In genomic region chr7:155344270-155344617, GRCh38 we compare ENCODE assay signal across 8 cellular contexts. TPM values are rescaled to one million over a fixed set of nuclear protein-coding genes. Genes with fewer than 3 reads are reported as not detected.
DNase-seq lines count a peak whose midpoint lies in the region; ATAC-seq and FAIRE-seq lines count a peak whose summit lies in the region.

No MANE protein-coding gene starts in this region.

- peaks cover 24% of the 10 kb centered on the region for H3K27me3 Mint-ChIP-seq in T-helper 17 cell

- no peaks in the 10 kb centered on the region for H3K36me3 Mint-ChIP-seq in T-helper 17 cell (ENCODE audit: low read depth)

- no peak overlapping the region for H3K27ac Mint-ChIP-seq in T-helper 17 cell

- in situ Hi-C loops in G401 (cut with HindIII; ENCODE audit: low sequenced_read_pairs), result no loop called here

- intact Hi-C loops in sciatic nerve (cut with DNase I), result no loop called here

- no peaks in the 10 kb centered on the region for H3K9me3 ChIP-seq in T-helper 17 cell (ENCODE audit: control insufficient read depth, low read length, poor library complexity, severe bottlenecking)

- H3K4me3 Mint-ChIP-seq in T-helper 17 cell, result peak overlapping the region; percentile 61

- peaks cover 7% of the 10 kb centered on the region for H3K4me1 Mint-ChIP-seq in T-helper 17 cell

- peak; percentile 40 for ATAC-seq in HG02642 (IDR thresholded peaks at IDR 0.05; ENCODE audit: poor library complexity, unreplicated experiment)
- no peak for ATAC-seq in T-helper 17 cell
- peak; percentile 8 for ATAC-seq in sciatic nerve

- DNase-seq in GM19239 (ENCODE audit: insufficient read length, low spot score) (no peak), T-helper 17 cell (no peak), sciatic nerve (ENCODE audit: low spot score) (peak; percentile 55), hypothalamus (lab: John Stamatoyannopoulos, UW) (no peak), GM19240 (ENCODE audit: insufficient read length, low spot score) (no peak), G401 (ENCODE audit: low spot score) (no peak), HK-2 (ENCODE audit: unreplicated experiment) (no peak)

- FAIRE-seq in GM19239 (lab: Jason Lieb, UNC), result peak; percentile 75

RNA-seq across cellular contexts. Expression of gene INSIG1, which starts 46.6 kb away (rescaled TPM):
- total RNA-seq in T-helper 17 cell (10 to 100 TPM; 53.3 to 55.1 TPM), sciatic nerve (116 TPM)
- 42.4 and 69.1 TPM in 2 replicates for total RNA-seq in G401 (2014; rRNA removed; shearing (Covaris generic))
